ENCODE assay signal across 11 cellular contexts in the genomic region with DNA sequence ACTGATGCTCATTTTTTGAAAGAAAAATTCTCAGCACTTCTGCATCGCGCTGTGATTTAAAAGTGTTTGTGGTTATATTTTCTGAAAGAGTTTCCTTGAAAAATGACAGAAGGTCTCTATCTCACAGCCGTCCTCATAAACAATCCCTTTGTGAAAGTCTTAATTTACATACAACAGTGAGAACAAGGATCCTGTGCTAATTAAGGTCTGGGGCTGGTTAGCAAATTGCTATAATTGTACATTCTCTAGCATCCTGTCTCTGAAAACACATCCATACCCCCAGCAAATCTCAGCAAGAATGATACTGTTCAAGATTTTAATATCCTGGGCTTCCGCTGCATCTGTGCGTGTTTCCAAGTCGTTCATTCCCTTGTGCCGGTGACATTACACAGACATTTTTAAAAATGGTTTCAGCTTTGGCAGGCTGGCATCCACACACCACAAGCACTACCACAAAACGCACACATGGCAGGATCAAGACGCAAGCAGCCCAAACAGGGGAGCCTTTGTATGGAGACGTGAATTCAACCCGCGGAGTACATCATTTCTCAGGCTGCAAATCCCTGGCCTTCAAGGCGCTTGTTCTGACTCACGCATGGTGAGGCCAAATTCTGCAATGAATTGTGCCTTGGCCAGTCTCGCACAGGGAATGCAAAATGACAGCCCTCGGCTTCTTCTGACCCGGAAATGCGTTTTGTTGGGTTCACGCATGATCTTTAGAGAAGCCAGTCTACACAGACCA. TPM values are rescaled to one million over a fixed set of nuclear protein-coding genes. Genes with fewer than 3 reads are reported as not detected.
A peak's percentile ranks its signal among the peaks of the same experiment; 100 is the strongest.
DNase-seq lines count a peak whose midpoint lies in the region; ATAC-seq, FAIRE-seq and TF ChIP-seq lines count a peak whose summit lies in the region.
"Had no signal": no experiment of that assay in that cellular context is flagged by ENCODE, and none has a peak within 500 bp of the region (broad histone marks: within the 10 kb centered on the region; RNA-seq: fewer than 3 reads in every experiment).

No MANE protein-coding gene starts in this region.

- TF ChIP-seq POLR2A in tibial nerve (IDR thresholded peaks at IDR 0.05) (peak in 1 of 2 donors; percentile 34), GM12892 (IDR thresholded peaks at IDR 0.05; ENCODE audit: low read depth, low read length) (no peak)

- H3K36me3 Mint-ChIP-seq in Calu3 (ENCODE audit: insufficient read depth, unreplicated experiment) = peaks cover 28% of the 10 kb centered on the region

- no peak overlapping the region for H3K4me3 Mint-ChIP-seq in Calu3 (ENCODE audit: low read depth, unreplicated experiment)
- H3K4me3 Mint-ChIP-seq: naive B cell had no signal

- H3K27ac Mint-ChIP-seq in Calu3 (ENCODE audit: unreplicated experiment) = no peak overlapping the region

- DNase-seq in NCI-H526 (lab: John Stamatoyannopoulos, UW) (peak; percentile 32 to 58), epithelial cell of esophagus (ENCODE audit: low read depth) (peak; percentile 66), mucosa of gallbladder (ENCODE audit: low spot score) (peak; percentile 51), tibial nerve (ENCODE audit: low spot score in 2 of 2) (no peak), Calu3 (no peak), H4 (ENCODE audit: low spot score) (no peak), GM12892 (ENCODE audit: insufficient read length) (no peak)
- DNase-seq: activated CD8-positive, alpha-beta memory T cell treated with anti-CD3 and anti-CD28 coated beads, Interleukin-2, amount 50 U/mL, for 48 hours; naive B cell; NCI-H187 treated with DMSO at 0.1 percent for 48 hours had no signal

- H3K27me3 Mint-ChIP-seq in Calu3 (ENCODE audit: unreplicated experiment) = no peaks in the 10 kb centered on the region
- H3K27me3 Mint-ChIP-seq: naive B cell had no signal

- H3K4me1 Mint-ChIP-seq in Calu3 (ENCODE audit: low read depth, unreplicated experiment) = peaks cover 57% of the 10 kb centered on the region

- WGBS in tibial nerve, 2 donors = 34 to 65% methylated on average over 18 to 19 of the region's 19 CpGs

- peaks cover 0 to 6% (median 0%) of the 10 kb centered on the region in 3 donors for H3K36me3 ChIP-seq in tibial nerve

- no peak for FAIRE-seq in GM12892 (lab: Jason Lieb, UNC)

- ATAC-seq in GM21447 (IDR thresholded peaks at IDR 0.05; ENCODE audit: unreplicated experiment) = no peak

- peaks cover 3% of the 10 kb centered on the region for H3K9me3 Mint-ChIP-seq in Calu3 (ENCODE audit: low read depth, unreplicated experiment)
- H3K9me3 Mint-ChIP-seq: naive B cell had no signal

- CTCF ChIA-PET in Calu3 (lab: Charles Lee) = interaction anchor here (0.6 kb wide), 1 partner anchor 272 kb away, joined by 5 read pairs; no protein-coding TSS in a partner anchor

- intact Hi-C loops in Calu3 (cut with micrococcal nuclease; ENCODE audit: unreplicated experiment) = no loop called here

- BruUV-seq in Calu3 (replicated peaks; lab: Mats Ljungman, UMichigan) = no TSS peak

- peak; percentile 56 to 89 for TF ChIP-seq EP300 in tibial nerve (IDR thresholded peaks at IDR 0.05)

- H3K4me1 ChIP-seq in tibial nerve = peaks cover 0 to 84% (median 45%) of the 10 kb centered on the region in 4 donors

- H3K27me3 ChIP-seq in tibial nerve = no peaks in the 10 kb centered on the region

- H3K27ac ChIP-seq in tibial nerve = peak overlapping the region; percentile 72 to 94 (median 83)

- no peaks in the 10 kb centered on the region for H3K9me3 ChIP-seq in tibial nerve

- no peak overlapping the region for H3K4me3 ChIP-seq in epithelial cell of esophagus (ENCODE audit: low read length)
- H3K4me3 ChIP-seq in tibial nerve = peak overlapping the region in 1 of 4 donors; percentile 3

- TF ChIP-seq CTCF in epithelial cell of esophagus (IDR thresholded peaks at IDR 0.05; ENCODE audit: insufficient read depth, low read depth, low read length, missing control alignments) (no peak), tibial nerve (IDR thresholded peaks at IDR 0.05) (no peak), Calu3 (IDR thresholded peaks at IDR 0.05; ENCODE audit: unreplicated experiment) (no peak)

RNA-seq across cellular contexts. Expression of a gene that starts 20.3 kb away (rescaled TPM):
- 55.2 TPM for total RNA-seq in mucosa of gallbladder
- total RNA-seq in tibial nerve = 10 to 100 TPM; 45.3 to 69.9 (median 49.8) TPM
- 53.1 and 77.3 TPM in 2 replicates for total RNA-seq in Calu3 (2022)
- 9.0 and 11.7 TPM in 2 replicates for total RNA-seq in H4 (2014; rRNA removed; shearing (Covaris generic))
- polyA plus RNA-seq in GM12892 (2012; ENCODE audit: missing spikeins) = 20.2 TPM

Comparison
In these comparisons a context has a peak if more than half of its experiments do, and no peak if none do; other contexts are left out.
1. DNase-seq: peak in NCI-H526 (2 of 2), epithelial cell of esophagus (single experiment) and mucosa of gallbladder (single experiment); none in tibial nerve (0 of 2), Calu3 (single experiment), H4 (single experiment) and GM12892 (single experiment).